ENCODE assay signal across 1 cellular context in the genomic region with DNA sequence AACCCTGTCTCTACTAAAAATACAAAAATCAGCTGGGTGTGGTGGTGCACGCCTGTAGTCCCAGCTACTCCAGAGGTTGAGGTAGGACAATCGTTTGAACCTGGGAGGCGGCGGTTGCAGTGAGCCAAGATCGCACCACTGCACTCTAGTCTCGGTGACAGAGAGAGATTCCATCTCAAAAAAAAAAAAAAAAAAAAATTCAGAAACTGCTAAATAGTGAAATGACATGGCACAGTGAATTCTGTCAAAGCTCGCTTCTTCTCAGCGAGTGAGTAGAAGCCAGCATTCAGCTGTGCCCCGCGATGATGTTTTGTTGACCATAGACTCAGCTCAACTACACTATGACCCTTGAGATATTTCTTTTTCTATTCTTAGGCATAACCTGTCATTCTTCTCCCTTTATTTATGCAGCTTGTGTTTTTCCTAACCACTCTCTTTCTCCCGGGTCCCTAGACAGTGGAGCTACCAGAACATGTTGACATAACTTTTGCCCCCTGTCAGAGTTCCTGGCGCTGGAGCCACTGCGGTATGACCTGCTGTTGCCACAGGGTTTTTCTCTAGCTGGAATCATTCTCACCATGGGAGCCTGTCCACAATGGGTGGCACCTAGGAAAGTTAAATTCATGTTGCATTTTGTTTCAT.
TF ChIP-seq lines count a peak whose summit lies in the region.

No MANE protein-coding gene starts in this region.

TF ChIP-seq in HepG2, 621 proteins besides CTCF, POLR2A, EP300 and RAD21 (continued from another document and continues in another):
- TF ChIP-seq AGO1 (IDR thresholded peaks at IDR 0.05; ENCODE audit: low read depth, low read length, poor library complexity, severe bottlenecking) (no peak), SKI (IDR thresholded peaks at IDR 0.05; ENCODE audit: partially characterized antibody) (peak; percentile 70), FIP1L1 (IDR thresholded peaks at IDR 0.05; ENCODE audit: borderline replicate concordance, insufficient read depth, low read depth, low read length) (no peak), SMC3 (IDR thresholded peaks at IDR 0.05; ENCODE audit: low read length) (no peak; the same call in 1 of the 2 replicates), HHEX (CRISPR knock-in tag; IDR thresholded peaks at IDR 0.05) (no peak), ZNF264 (CRISPR knock-in tag; IDR thresholded peaks at IDR 0.05) (no peak), ZNF672 (CRISPR knock-in tag; IDR thresholded peaks at IDR 0.05) (no peak), SP140L (CRISPR knock-in tag; IDR thresholded peaks at IDR 0.05; ENCODE audit: borderline replicate concordance) (no peak), ZNF20 (CRISPR knock-in tag; IDR thresholded peaks at IDR 0.05) (no peak), TMF1 (CRISPR knock-in tag; IDR thresholded peaks at IDR 0.05; ENCODE audit: low read depth) (no peak), ZSCAN25 (CRISPR knock-in tag; IDR thresholded peaks at IDR 0.05) (no peak), RNF2 (conservative IDR thresholded peaks at IDR 0.05; ENCODE audit: low read depth) (no peak), RARG (CRISPR knock-in tag; IDR thresholded peaks at IDR 0.05; ENCODE audit: low read depth) (no peak), U2AF2 (IDR thresholded peaks at IDR 0.05; ENCODE audit: low read depth, low read length) (no peak), ZBTB42 (CRISPR knock-in tag; IDR thresholded peaks at IDR 0.05) (no peak), TCF12 (IDR thresholded peaks at IDR 0.05) (no peak), TCF12 (CRISPR knock-in tag; IDR thresholded peaks at IDR 0.05) (no peak), ZSCAN29 (CRISPR knock-in tag; conservative IDR thresholded peaks at IDR 0.05) (0 out of 2 replicates have a peak, but pooled peaks have one; percentile 55), CREM (IDR thresholded peaks at IDR 0.05) (peak; percentile 37; the same call in 1 of the 2 replicates), CREM (CRISPR knock-in tag; IDR thresholded peaks at IDR 0.05) (no peak), ZHX1 (CRISPR knock-in tag; IDR thresholded peaks at IDR 0.05; ENCODE audit: low read depth) (no peak), KLF11 (CRISPR knock-in tag; IDR thresholded peaks at IDR 0.05) (no peak), ZNF614 (CRISPR knock-in tag; IDR thresholded peaks at IDR 0.05; ENCODE audit: borderline replicate concordance) (peak; percentile 71; the same call in 1 of the 2 replicates), EZH2 (conservative IDR thresholded peaks at IDR 0.05; ENCODE audit: low read depth, low read length) (no peak), ZNF772 (CRISPR knock-in tag; IDR thresholded peaks at IDR 0.05) (no peak), HIVEP1 (CRISPR knock-in tag; IDR thresholded peaks at IDR 0.05) (no peak), TFDP2 (CRISPR knock-in tag; IDR thresholded peaks at IDR 0.05) (no peak), ZMAT3 (CRISPR knock-in tag; conservative IDR thresholded peaks at IDR 0.05) (no peak), BORCS8-MEF2B (CRISPR knock-in tag; IDR thresholded peaks at IDR 0.05) (no peak), SMARCE1 (IDR thresholded peaks at IDR 0.05; ENCODE audit: borderline replicate concordance) (no peak), CEBPG (CRISPR knock-in tag; IDR thresholded peaks at IDR 0.05) (peak; percentile 52), HNF4G (IDR thresholded peaks at IDR 0.05; ENCODE audit: borderline replicate concordance, low read depth, low read length) (peak; percentile 61; the same call in 1 of the 2 replicates), HNF4G (CRISPR knock-in tag; IDR thresholded peaks at IDR 0.05; ENCODE audit: borderline replicate concordance, low read depth) (no peak; the same call in 1 of the 2 replicates), ZNF331 (CRISPR knock-in tag; IDR thresholded peaks at IDR 0.05) (peak; percentile 42; the same call in 1 of the 2 replicates), GABPA (IDR thresholded peaks at IDR 0.05; ENCODE audit: low read depth, low read length) (no peak), GABPA (CRISPR knock-in tag; IDR thresholded peaks at IDR 0.05; ENCODE audit: low read depth) (no peak), ZNF660 (CRISPR knock-in tag; IDR thresholded peaks at IDR 0.05; ENCODE audit: borderline replicate concordance, low read depth) (no peak), CBX5 (CRISPR knock-in tag; IDR thresholded peaks at IDR 0.05; ENCODE audit: borderline replicate concordance) (no peak)
- TF ChIP-seq, protein P1, sequence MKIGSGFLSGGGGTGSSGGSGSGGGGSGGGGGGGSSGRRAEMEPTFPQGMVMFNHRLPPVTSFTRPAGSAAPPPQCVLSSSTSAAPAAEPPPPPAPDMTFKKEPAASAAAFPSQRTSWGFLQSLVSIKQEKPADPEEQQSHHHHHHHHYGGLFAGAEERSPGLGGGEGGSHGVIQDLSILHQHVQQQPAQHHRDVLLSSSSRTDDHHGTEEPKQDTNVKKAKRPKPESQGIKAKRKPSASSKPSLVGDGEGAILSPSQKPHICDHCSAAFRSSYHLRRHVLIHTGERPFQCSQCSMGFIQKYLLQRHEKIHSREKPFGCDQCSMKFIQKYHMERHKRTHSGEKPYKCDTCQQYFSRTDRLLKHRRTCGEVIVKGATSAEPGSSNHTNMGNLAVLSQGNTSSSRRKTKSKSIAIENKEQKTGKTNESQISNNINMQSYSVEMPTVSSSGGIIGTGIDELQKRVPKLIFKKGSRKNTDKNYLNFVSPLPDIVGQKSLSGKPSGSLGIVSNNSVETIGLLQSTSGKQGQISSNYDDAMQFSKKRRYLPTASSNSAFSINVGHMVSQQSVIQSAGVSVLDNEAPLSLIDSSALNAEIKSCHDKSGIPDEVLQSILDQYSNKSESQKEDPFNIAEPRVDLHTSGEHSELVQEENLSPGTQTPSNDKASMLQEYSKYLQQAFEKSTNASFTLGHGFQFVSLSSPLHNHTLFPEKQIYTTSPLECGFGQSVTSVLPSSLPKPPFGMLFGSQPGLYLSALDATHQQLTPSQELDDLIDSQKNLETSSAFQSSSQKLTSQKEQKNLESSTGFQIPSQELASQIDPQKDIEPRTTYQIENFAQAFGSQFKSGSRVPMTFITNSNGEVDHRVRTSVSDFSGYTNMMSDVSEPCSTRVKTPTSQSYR (CRISPR knock-in tag; IDR thresholded peaks at IDR 0.05; ENCODE audit: borderline replicate concordance): 0 out of 2 replicates have a peak, but pooled peaks have one; percentile 12
- TF ChIP-seq, protein P2, sequence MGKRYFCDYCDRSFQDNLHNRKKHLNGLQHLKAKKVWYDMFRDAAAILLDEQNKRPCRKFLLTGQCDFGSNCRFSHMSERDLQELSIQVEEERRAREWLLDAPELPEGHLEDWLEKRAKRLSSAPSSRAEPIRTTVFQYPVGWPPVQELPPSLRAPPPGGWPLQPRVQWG (CRISPR knock-in tag; IDR thresholded peaks at IDR 0.05; ENCODE audit: borderline replicate concordance, low read depth): no peak
- TF ChIP-seq, protein P3, sequence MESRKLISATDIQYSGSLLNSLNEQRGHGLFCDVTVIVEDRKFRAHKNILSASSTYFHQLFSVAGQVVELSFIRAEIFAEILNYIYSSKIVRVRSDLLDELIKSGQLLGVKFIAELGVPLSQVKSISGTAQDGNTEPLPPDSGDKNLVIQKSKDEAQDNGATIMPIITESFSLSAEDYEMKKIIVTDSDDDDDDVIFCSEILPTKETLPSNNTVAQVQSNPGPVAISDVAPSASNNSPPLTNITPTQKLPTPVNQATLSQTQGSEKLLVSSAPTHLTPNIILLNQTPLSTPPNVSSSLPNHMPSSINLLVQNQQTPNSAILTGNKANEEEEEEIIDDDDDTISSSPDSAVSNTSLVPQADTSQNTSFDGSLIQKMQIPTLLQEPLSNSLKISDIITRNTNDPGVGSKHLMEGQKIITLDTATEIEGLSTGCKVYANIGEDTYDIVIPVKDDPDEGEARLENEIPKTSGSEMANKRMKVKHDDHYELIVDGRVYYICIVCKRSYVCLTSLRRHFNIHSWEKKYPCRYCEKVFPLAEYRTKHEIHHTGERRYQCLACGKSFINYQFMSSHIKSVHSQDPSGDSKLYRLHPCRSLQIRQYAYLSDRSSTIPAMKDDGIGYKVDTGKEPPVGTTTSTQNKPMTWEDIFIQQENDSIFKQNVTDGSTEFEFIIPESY (CRISPR knock-in tag; IDR thresholded peaks at IDR 0.05): no peak
- TF ChIP-seq, protein P4, sequence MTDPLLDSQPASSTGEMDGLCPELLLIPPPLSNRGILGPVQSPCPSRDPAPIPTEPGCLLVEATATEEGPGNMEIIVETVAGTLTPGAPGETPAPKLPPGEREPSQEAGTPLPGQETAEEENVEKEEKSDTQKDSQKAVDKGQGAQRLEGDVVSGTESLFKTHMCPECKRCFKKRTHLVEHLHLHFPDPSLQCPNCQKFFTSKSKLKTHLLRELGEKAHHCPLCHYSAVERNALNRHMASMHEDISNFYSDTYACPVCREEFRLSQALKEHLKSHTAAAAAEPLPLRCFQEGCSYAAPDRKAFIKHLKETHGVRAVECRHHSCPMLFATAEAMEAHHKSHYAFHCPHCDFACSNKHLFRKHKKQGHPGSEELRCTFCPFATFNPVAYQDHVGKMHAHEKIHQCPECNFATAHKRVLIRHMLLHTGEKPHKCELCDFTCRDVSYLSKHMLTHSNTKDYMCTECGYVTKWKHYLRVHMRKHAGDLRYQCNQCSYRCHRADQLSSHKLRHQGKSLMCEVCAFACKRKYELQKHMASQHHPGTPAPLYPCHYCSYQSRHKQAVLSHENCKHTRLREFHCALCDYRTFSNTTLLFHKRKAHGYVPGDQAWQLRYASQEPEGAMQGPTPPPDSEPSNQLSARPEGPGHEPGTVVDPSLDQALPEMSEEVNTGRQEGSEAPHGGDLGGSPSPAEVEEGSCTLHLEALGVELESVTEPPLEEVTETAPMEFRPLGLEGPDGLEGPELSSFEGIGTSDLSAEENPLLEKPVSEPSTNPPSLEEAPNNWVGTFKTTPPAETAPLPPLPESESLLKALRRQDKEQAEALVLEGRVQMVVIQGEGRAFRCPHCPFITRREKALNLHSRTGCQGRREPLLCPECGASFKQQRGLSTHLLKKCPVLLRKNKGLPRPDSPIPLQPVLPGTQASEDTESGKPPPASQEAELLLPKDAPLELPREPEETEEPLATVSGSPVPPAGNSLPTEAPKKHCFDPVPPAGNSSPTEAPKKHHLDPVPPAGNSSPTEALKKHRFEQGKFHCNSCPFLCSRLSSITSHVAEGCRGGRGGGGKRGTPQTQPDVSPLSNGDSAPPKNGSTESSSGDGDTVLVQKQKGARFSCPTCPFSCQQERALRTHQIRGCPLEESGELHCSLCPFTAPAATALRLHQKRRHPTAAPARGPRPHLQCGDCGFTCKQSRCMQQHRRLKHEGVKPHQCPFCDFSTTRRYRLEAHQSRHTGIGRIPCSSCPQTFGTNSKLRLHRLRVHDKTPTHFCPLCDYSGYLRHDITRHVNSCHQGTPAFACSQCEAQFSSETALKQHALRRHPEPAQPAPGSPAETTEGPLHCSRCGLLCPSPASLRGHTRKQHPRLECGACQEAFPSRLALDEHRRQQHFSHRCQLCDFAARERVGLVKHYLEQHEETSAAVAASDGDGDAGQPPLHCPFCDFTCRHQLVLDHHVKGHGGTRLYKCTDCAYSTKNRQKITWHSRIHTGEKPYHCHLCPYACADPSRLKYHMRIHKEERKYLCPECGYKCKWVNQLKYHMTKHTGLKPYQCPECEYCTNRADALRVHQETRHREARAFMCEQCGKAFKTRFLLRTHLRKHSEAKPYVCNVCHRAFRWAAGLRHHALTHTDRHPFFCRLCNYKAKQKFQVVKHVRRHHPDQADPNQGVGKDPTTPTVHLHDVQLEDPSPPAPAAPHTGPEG (CRISPR knock-in tag; IDR thresholded peaks at IDR 0.05): 0 out of 2 replicates have a peak, but pooled peaks have one; percentile 50
- TF ChIP-seq, protein P5, sequence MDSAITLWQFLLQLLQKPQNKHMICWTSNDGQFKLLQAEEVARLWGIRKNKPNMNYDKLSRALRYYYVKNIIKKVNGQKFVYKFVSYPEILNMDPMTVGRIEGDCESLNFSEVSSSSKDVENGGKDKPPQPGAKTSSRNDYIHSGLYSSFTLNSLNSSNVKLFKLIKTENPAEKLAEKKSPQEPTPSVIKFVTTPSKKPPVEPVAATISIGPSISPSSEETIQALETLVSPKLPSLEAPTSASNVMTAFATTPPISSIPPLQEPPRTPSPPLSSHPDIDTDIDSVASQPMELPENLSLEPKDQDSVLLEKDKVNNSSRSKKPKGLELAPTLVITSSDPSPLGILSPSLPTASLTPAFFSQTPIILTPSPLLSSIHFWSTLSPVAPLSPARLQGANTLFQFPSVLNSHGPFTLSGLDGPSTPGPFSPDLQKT (CRISPR knock-in tag; IDR thresholded peaks at IDR 0.05; ENCODE audit: borderline replicate concordance): no peak
- TF ChIP-seq, protein P6, sequence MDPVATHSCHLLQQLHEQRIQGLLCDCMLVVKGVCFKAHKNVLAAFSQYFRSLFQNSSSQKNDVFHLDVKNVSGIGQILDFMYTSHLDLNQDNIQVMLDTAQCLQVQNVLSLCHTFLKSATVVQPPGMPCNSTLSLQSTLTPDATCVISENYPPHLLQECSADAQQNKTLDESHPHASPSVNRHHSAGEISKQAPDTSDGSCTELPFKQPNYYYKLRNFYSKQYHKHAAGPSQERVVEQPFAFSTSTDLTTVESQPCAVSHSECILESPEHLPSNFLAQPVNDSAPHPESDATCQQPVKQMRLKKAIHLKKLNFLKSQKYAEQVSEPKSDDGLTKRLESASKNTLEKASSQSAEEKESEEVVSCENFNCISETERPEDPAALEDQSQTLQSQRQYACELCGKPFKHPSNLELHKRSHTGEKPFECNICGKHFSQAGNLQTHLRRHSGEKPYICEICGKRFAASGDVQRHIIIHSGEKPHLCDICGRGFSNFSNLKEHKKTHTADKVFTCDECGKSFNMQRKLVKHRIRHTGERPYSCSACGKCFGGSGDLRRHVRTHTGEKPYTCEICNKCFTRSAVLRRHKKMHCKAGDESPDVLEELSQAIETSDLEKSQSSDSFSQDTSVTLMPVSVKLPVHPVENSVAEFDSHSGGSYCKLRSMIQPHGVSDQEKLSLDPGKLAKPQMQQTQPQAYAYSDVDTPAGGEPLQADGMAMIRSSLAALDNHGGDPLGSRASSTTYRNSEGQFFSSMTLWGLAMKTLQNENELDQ (CRISPR knock-in tag; IDR thresholded peaks at IDR 0.05; ENCODE audit: borderline replicate concordance): no peak
